1 cellular context compared by ENCODE assay signal in the genomic region with DNA sequence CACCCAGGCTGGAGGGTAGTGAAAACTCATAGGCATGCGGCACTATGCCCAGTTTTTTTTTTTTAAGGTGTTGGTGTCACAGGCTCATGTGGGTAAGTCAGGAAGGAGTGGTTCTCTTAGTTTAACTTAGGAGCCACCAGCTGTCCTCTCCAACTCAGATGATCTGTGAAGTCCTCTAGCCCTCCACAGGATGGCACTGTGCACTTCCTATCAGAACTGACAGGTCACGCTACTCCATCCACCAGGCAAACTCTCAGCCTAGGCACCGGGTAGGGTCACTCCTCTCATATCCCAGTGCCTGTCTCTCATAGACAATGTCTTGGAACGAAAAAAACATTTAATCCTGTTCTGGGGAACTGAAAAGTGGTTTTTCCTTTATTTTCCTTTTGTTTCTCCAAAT.
TF ChIP-seq lines count a peak whose summit lies in the region.

No MANE protein-coding gene starts in this region.

TF ChIP-seq in GM23338, 12 proteins besides CTCF, POLR2A, EP300 and RAD21 (continued from another document):
- TF ChIP-seq, protein P1, sequence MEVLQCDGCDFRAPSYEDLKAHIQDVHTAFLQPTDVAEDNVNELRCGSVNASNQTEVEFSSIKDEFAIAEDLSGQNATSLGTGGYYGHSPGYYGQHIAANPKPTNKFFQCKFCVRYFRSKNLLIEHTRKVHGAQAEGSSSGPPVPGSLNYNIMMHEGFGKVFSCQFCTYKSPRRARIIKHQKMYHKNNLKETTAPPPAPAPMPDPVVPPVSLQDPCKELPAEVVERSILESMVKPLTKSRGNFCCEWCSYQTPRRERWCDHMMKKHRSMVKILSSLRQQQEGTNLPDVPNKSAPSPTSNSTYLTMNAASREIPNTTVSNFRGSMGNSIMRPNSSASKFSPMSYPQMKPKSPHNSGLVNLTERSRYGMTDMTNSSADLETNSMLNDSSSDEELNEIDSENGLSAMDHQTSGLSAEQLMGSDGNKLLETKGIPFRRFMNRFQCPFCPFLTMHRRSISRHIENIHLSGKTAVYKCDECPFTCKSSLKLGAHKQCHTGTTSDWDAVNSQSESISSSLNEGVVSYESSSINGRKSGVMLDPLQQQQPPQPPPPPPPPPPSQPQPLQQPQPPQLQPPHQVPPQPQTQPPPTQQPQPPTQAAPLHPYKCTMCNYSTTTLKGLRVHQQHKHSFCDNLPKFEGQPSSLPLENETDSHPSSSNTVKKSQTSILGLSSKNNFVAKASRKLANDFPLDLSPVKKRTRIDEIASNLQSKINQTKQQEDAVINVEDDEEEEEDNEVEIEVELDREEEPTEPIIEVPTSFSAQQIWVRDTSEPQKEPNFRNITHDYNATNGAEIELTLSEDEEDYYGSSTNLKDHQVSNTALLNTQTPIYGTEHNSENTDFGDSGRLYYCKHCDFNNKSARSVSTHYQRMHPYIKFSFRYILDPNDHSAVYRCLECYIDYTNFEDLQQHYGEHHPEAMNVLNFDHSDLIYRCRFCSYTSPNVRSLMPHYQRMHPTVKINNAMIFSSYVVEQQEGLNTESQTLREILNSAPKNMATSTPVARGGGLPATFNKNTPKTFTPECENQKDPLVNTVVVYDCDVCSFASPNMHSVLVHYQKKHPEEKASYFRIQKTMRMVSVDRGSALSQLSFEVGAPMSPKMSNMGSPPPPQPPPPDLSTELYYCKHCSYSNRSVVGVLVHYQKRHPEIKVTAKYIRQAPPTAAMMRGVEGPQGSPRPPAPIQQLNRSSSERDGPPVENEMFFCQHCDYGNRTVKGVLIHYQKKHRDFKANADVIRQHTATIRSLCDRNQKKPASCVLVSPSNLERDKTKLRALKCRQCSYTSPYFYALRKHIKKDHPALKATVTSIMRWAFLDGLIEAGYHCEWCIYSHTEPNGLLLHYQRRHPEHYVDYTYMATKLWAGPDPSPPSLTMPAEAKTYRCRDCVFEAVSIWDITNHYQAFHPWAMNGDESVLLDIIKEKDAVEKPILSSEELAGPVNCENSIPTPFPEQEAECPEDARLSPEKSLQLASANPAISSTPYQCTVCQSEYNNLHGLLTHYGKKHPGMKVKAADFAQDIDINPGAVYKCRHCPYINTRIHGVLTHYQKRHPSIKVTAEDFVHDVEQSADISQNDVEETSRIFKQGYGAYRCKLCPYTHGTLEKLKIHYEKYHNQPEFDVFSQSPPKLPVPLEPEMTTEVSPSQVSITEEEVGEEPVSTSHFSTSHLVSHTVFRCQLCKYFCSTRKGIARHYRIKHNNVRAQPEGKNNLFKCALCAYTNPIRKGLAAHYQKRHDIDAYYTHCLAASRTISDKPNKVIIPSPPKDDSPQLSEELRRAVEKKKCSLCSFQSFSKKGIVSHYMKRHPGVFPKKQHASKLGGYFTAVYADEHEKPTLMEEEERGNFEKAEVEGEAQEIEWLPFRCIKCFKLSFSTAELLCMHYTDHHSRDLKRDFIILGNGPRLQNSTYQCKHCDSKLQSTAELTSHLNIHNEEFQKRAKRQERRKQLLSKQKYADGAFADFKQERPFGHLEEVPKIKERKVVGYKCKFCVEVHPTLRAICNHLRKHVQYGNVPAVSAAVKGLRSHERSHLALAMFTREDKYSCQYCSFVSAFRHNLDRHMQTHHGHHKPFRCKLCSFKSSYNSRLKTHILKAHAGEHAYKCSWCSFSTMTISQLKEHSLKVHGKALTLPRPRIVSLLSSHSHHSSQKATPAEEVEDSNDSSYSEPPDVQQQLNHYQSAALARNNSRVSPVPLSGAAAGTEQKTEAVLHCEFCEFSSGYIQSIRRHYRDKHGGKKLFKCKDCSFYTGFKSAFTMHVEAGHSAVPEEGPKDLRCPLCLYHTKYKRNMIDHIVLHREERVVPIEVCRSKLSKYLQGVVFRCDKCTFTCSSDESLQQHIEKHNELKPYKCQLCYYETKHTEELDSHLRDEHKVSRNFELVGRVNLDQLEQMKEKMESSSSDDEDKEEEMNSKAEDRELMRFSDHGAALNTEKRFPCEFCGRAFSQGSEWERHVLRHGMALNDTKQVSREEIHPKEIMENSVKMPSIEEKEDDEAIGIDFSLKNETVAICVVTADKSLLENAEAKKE (CRISPR knock-in tag; IDR thresholded peaks at IDR 0.05) = no peak
